9 cellular contexts compared by ENCODE assay signal in the genomic region with DNA sequence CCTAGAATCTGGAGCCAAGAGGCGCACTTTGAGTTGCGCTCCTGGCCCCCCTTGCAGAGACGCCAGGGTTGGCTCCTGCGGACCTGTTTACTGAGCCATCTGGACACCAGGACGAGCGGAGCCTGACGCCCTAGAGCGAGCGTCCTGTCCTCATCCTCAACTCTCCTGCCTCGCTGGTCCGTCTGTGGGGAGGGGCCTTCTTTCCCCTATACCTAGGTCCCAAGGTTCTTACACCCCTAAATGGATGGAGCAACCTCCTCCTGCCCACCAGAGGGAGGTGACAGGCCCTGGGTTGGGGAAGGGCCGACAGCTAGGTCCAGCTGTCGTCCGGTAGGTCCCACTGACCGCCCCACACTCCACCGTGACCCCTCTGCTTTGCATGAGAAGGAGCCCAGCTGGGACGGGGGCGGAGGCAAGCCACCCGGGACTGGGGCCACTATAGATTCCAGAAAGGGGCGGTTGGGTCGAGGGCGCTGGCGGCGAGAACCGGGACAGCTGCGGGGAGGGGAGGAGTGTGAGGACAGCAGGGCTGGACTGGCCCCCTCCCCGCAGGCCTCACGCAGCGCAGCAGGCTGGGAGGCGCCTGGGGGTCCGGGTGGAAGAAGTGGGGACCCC. TPM values are rescaled to one million over a fixed set of nuclear protein-coding genes. Genes with fewer than 3 reads are reported as not detected.
DNase-seq lines count a peak whose midpoint lies in the region; ATAC-seq, FAIRE-seq and TF ChIP-seq lines count a peak whose summit lies in the region.
"Had no signal": no experiment of that assay in that cellular context is flagged by ENCODE, and none has a peak within 500 bp of the region (broad histone marks: within the 10 kb centered on the region; RNA-seq: fewer than 3 reads in every experiment).

No MANE protein-coding gene starts in this region.

- in situ Hi-C loops in K562 (cut with MboI): no loop called here

- no peak for FAIRE-seq in A549 (lab: Jason Lieb, UNC)
- FAIRE-seq in K562 (lab: Jason Lieb, UNC): no peak

- H3K79me2 ChIP-seq in GM23338 (replicated peaks; ENCODE audit: insufficient read depth): no peaks in the 10 kb centered on the region
- H3K79me2 ChIP-seq in K562 (ENCODE audit: control insufficient read depth, insufficient read depth, low read length): no peaks in the 10 kb centered on the region

- H3K4me3 Mint-ChIP-seq in GM23338: peak overlapping the region; percentile 80

- peak overlapping the region; percentile 71 to 88 for H3K27ac ChIP-seq in A549
- H3K27ac ChIP-seq in GM23338 (ENCODE audit: low read depth): no peak overlapping the region
- no peak overlapping the region for H3K27ac ChIP-seq in K562 (ENCODE audit: extremely low read depth, low read depth, low read length)
- no peak overlapping the region for H3K27ac ChIP-seq in mesodermal cell (ENCODE audit: low read depth, low read length, severe bottlenecking)
- H3K27ac ChIP-seq in WERI-Rb-1: no peak overlapping the region

- H3K9me3 ChIP-seq in A549 (no peaks in the 10 kb centered on the region), K562 (replicated peaks; ENCODE audit: control insufficient read depth, insufficient read depth, low read depth, low read length) (no peaks in the 10 kb centered on the region), mesodermal cell (ENCODE audit: control insufficient read depth, low read length) (no peaks in the 10 kb centered on the region), WERI-Rb-1 (ENCODE audit: severe bottlenecking) (no peaks in the 10 kb centered on the region), MG63 (no peaks in the 10 kb centered on the region)

- H3K4me2 ChIP-seq in A549 (peak overlapping the region; percentile 98), GM23338 (peak overlapping the region; percentile 95), K562 (ENCODE audit: insufficient read depth, low read length) (no peak overlapping the region)

- DNase-seq in A549 (ENCODE audit: low read depth in 1 of 2, low spot score in 1 of 2): peak; percentile 29 to 55
- DNase-seq in GM23338 (ENCODE audit: low spot score): peak; percentile 71
- no peak for DNase-seq in K562 (ENCODE audit: extremely low read depth in 1 of 4, low spot score in 3 of 4)
- no peak for DNase-seq in WERI-Rb-1
- no peak for DNase-seq in NCI-H774 (lab: John Stamatoyannopoulos, UW)
- DNase-seq in NCI-H2081 treated with DMSO at 0.1 percent for 48 hours (lab: John Stamatoyannopoulos, UW): no peak
- DNase-seq in MG63: no peak
- DNase-seq: NCI-H510A had no signal

- ATAC-seq in A549: peak; percentile 43 to 65
- peak; percentile 1 for ATAC-seq in GM23338
- peak; percentile 11; the same call in 2 of the 3 replicates for ATAC-seq in K562

- H3K27ac Mint-ChIP-seq in GM23338: no peak overlapping the region

- H3K4me3 ChIP-seq in A549 (peak overlapping the region; percentile 59), GM23338 (peak overlapping the region; percentile 84), K562 (no peak overlapping the region), mesodermal cell (ENCODE audit: extremely low read depth, insufficient read depth, low read length, poor library complexity, severe bottlenecking) (peak overlapping the region; percentile 48), WERI-Rb-1 (ENCODE audit: low read depth, low read length) (no peak overlapping the region), MG63 (no peak overlapping the region)

- POLR2A ChIA-PET in A549 (lab: Yijun Ruan, JAX) (interaction anchor here (1.1 to 3.2 kb wide), 6 partner anchors 13 to 35 kb away, joined by 3 to 15 read pairs (median 4); a partner anchor contains a TSS), K562 (lab: Yijun Ruan, JAX) (interaction anchor here (0.6 kb wide), 1 partner anchor 11 kb away, joined by 5 read pairs; no protein-coding TSS in a partner anchor)

- peak in 1 of 2 experiments; percentile 10; a peak in 1 of 5 replicates for TF ChIP-seq RAD21 in A549 (conservative IDR thresholded peaks at IDR 0.05 in 1 of 2, IDR thresholded peaks at IDR 0.05 in 1 of 2)
- TF ChIP-seq RAD21 in K562 (CRISPR knock-in tag; conservative IDR thresholded peaks at IDR 0.05 in 1 of 2, IDR thresholded peaks at IDR 0.05 in 1 of 2): no peak

- H3K9me2 ChIP-seq in GM23338 (ENCODE audit: insufficient read depth): no peaks in the 10 kb centered on the region

- TF ChIP-seq POLR2A in A549 (IDR thresholded peaks at IDR 0.05; ENCODE audit: low read length) (no peak), K562 (conservative IDR thresholded peaks at IDR 0.05) (no peak)

- H4K20me1 ChIP-seq in GM23338 (replicated peaks; ENCODE audit: insufficient read depth) (peaks cover 8% of the 10 kb centered on the region), K562 (replicated peaks; ENCODE audit: control insufficient read depth, insufficient read depth, low read length) (peaks cover 48% of the 10 kb centered on the region)

- no peak overlapping the region for H3K9ac ChIP-seq in K562 (ENCODE audit: insufficient read depth in 1 of 2, low read depth in 2 of 2, low read length in 2 of 2)

- peaks cover 2% of the 10 kb centered on the region; the same call in 1 of the 3 replicates for H3K36me3 Mint-ChIP-seq in GM23338 (ENCODE audit: low read depth)

- H3K9me1 ChIP-seq in K562 (ENCODE audit: control insufficient read depth, insufficient read depth, low read length): peaks cover 3% of the 10 kb centered on the region

- H3K4me1 ChIP-seq in A549: peaks cover 12% of the 10 kb centered on the region
- peaks cover 76% of the 10 kb centered on the region for H3K4me1 ChIP-seq in GM23338 (ENCODE audit: insufficient read depth)
- peaks cover 0 to 60% of the 10 kb centered on the region in 2 experiments; a peak in 3 of 5 replicates for H3K4me1 ChIP-seq in K562 (replicated peaks in 1 of 2; ENCODE audit: control insufficient read depth in 2 of 2, insufficient read depth in 2 of 2, low read length in 2 of 2)
- peaks cover 49% of the 10 kb centered on the region for H3K4me1 ChIP-seq in mesodermal cell (ENCODE audit: control insufficient read depth, insufficient read depth, low read length, poor library complexity, severe bottlenecking)

- CTCF ChIA-PET in A549 (lab: Yijun Ruan, JAX) (interaction anchor here (0.9 to 3.5 kb wide), 12 partner anchors 8 to 308 kb away, joined by 3 to 13 read pairs (median 4); no protein-coding TSS in a partner anchor), K562 (lab: Yijun Ruan, JAX; ENCODE audit: low intra/inter-chr PET ratio) (no interaction called here)

- WGBS in A549 (ENCODE audit: missing lambda C conversion rate): 43% methylated on average over 30 of the region's 31 CpGs
- 21% methylated on average over 24 of the region's 31 CpGs for WGBS in K562 (ENCODE audit: insufficient coverage, low coverage, missing lambda C conversion rate)
- WGBS in mesodermal cell (ENCODE audit: insufficient coverage in 2 of 2), 2 experiments: 3% methylated on average over 16 to 21 of the region's 31 CpGs

- H2AFZ ChIP-seq in GM23338 (peak overlapping the region; percentile 66; the same call in 1 of the 2 replicates), K562 (ENCODE audit: low read depth, low read length) (no peak overlapping the region)

- H3K27me3 ChIP-seq in GM23338 (ENCODE audit: insufficient read depth) (peaks cover 100% of the 10 kb centered on the region), K562 (ENCODE audit: control insufficient read depth in 2 of 2, insufficient read depth in 2 of 2, low read length in 2 of 2) (peaks cover 83 to 93% of the 10 kb centered on the region in 2 experiments), WERI-Rb-1 (ENCODE audit: insufficient read depth, low read depth, severe bottlenecking) (peaks cover 98% of the 10 kb centered on the region), MG63 (peaks cover 98% of the 10 kb centered on the region)

- peaks cover 75% of the 10 kb centered on the region for H3K4me1 Mint-ChIP-seq in GM23338

- peaks cover 99% of the 10 kb centered on the region for H3K27me3 Mint-ChIP-seq in GM23338 (ENCODE audit: insufficient read depth, low read depth, poor library complexity)

- intact Hi-C loops in K562 (cut with micrococcal nuclease): no loop called here

- BruUV-seq in K562 (replicated peaks; lab: Mats Ljungman, UMichigan): no TSS peak

- H3K36me3 ChIP-seq in GM23338 (ENCODE audit: insufficient read depth) (no peaks in the 10 kb centered on the region), K562 (ENCODE audit: control insufficient read depth, insufficient read depth, low read length) (no peaks in the 10 kb centered on the region), mesodermal cell (ENCODE audit: control insufficient read depth, insufficient read depth, low read length) (no peaks in the 10 kb centered on the region), WERI-Rb-1 (no peaks in the 10 kb centered on the region), MG63 (no peaks in the 10 kb centered on the region)

- H3F3A ChIP-seq in GM23338 (replicated peaks; ENCODE audit: low read depth): peaks cover 48% of the 10 kb centered on the region

- TF ChIP-seq CTCF in A549 (IDR thresholded peaks at IDR 0.05): no peak
- TF ChIP-seq CTCF in GM23338 (conservative IDR thresholded peaks at IDR 0.05; ENCODE audit: low read depth in 2 of 2): peak in 1 of 2 experiments; percentile 36; a peak in 2 of 4 replicates
- no peak for TF ChIP-seq CTCF in K562 (IDR thresholded peaks at IDR 0.05 in 2 of 3, conservative IDR thresholded peaks at IDR 0.05 in 1 of 3; ENCODE audit: insufficient read depth in 2 of 3, low read depth in 1 of 3, low read length in 3 of 3)
- TF ChIP-seq CTCF in WERI-Rb-1 (IDR thresholded peaks at IDR 0.05; ENCODE audit: low read depth, low read length): no peak

- H3K9me3 Mint-ChIP-seq in GM23338: peaks cover 6% of the 10 kb centered on the region

- TF ChIP-seq EP300 in A549 (IDR thresholded peaks at IDR 0.05) (no peak), K562 (IDR thresholded peaks at IDR 0.05; ENCODE audit: low read length) (no peak)

RNA-seq across cellular contexts. Expression of a gene that starts 3.0 kb away (rescaled TPM):
- 0.53 and 0.61 TPM in 2 replicates for polyA plus RNA-seq in A549 (2011; rRNA removed)
- 0.95 and 0.96 TPM in 2 replicates for polyA plus RNA-seq in A549 (2012; cell fraction: cytosol; rRNA removed)
- 1.4 and 2.1 TPM in 2 replicates for polyA plus RNA-seq in A549 (2012; cell fraction: nucleus; rRNA removed)
- 1.5 to 2.2 TPM (median 2.2 TPM) in 3 replicates for polyA plus RNA-seq in A549 (2017; fragmentation: RNase III; extraction: RNeasy Plus Mini Kit Qiagen cat#74134 plus additional on column Dnase treatment)
- 0.17 and 0.24 TPM in 2 replicates for polyA minus RNA-seq in A549 (2011; rRNA and poly(A)+ RNA removed)
- total RNA-seq in GM23338 (2014; rRNA removed; shearing (Covaris generic)): 0.52 and 0.58 TPM in 2 replicates
- polyA plus RNA-seq in GM23338 (2016; fragmentation: Nextera tagmentation; extraction: Ambion mirVana): 0.74 and 1.1 TPM in 2 replicates
- total RNA-seq in K562 (2011; cell fraction: chromatin; rRNA removed; ENCODE audit: low replicate concordance): 0.58 and 0.74 TPM in 2 replicates
- 0.53 and 1.5 TPM in 2 replicates for total RNA-seq in K562 (2011; cell fraction: nucleolus; rRNA removed)
- total RNA-seq in K562 (2011; cell fraction: nucleoplasm; rRNA removed): 0.15 TPM in 1 of 2 replicates, not detected in the other
- total RNA-seq in K562 (2014; rRNA removed): 0.05 TPM in 1 of 2 replicates, not detected in the other
- total RNA-seq in K562 (2014; rRNA removed; fragmentation: Illumina TruSeq; extraction: Trizol): not detected in 2 replicates
- not detected in 2 replicates for total RNA-seq in K562 (2015; rRNA removed; fragmentation: Illumina TruSeq; extraction: Trizol)
- 0.07 TPM in 1 of 2 replicates, not detected in the other for total RNA-seq in K562 (2021)
- 0.05 and 0.64 TPM in 2 replicates for polyA plus RNA-seq in K562 (2011; rRNA removed)
- polyA plus RNA-seq in K562 (2011; cell fraction: cytosol; rRNA removed): 0.18 and 1.1 TPM in 2 replicates
- 0.13 and 5.4 TPM in 2 replicates for polyA plus RNA-seq in K562 (2011; cell fraction: nucleus; rRNA removed)
- not detected in 2 replicates for polyA plus RNA-seq in K562 (2012)
- 0.04 TPM in 1 of 2 replicates, not detected in the other for polyA plus RNA-seq in K562 (2014; fragmentation: Illumina TruSeq; extraction: Trizol)
- not detected for polyA plus RNA-seq in K562 (2014; fragmentation: Nextera tagmentation; extraction: Ambion mirVana)
- polyA plus RNA-seq in K562 (2014; rRNA removed): not detected in 2 replicates
- 0.49 TPM in 1 of 2 replicates, not detected in the other for polyA minus RNA-seq in K562 (2011; rRNA and poly(A)+ RNA removed)
- polyA minus RNA-seq in K562 (2011; cell fraction: cytosol; rRNA and poly(A)+ RNA removed): 2.2 TPM in 1 of 2 replicates, not detected in the other
- 0.81 TPM in 1 of 2 replicates, not detected in the other for polyA minus RNA-seq in K562 (2011; cell fraction: nucleus; rRNA and poly(A)+ RNA removed)
- polyA plus RNA-seq in mesodermal cell (2013, experiment 1 of 2): 3.7 TPM
- polyA plus RNA-seq in mesodermal cell (2013, experiment 2 of 2): 2.6 TPM
- total RNA-seq in MG63 (2014; rRNA removed; shearing (Covaris generic); ENCODE audit: low replicate concordance): not detected in 2 replicates

RNA-seq across cellular contexts. Expression of a gene that starts 14.5 kb away (rescaled TPM):
- polyA plus RNA-seq in A549 (2011; rRNA removed) (51.9 and 63.8 TPM in 2 replicates), A549 (2017; fragmentation: RNase III; extraction: RNeasy Plus Mini Kit Qiagen cat#74134 plus additional on column Dnase treatment) (120 to 124 TPM (median 120 TPM) in 3 replicates), GM23338 (2016; fragmentation: Nextera tagmentation; extraction: Ambion mirVana) (64.1 and 71.2 TPM in 2 replicates), K562 (2011; rRNA removed) (19.1 and 40.3 TPM in 2 replicates), K562 (2014; fragmentation: Illumina TruSeq; extraction: Trizol) (126 and 133 TPM in 2 replicates), K562 (2014; fragmentation: Nextera tagmentation; extraction: Ambion mirVana) (10 to 100 TPM; 34.5 to 35.4 TPM), K562 (2014; rRNA removed) (67.0 and 80.7 TPM in 2 replicates)
- polyA plus RNA-seq in A549 (2012; cell fraction: cytosol; rRNA removed): 39.1 and 39.6 TPM in 2 replicates
- polyA plus RNA-seq in A549 (2012; cell fraction: nucleus; rRNA removed): 36.4 and 63.6 TPM in 2 replicates
- polyA minus RNA-seq in A549 (2011; rRNA and poly(A)+ RNA removed): 44.7 and 51.9 TPM in 2 replicates
- 40.2 and 53.7 TPM in 2 replicates for total RNA-seq in GM23338 (2014; rRNA removed; shearing (Covaris generic))
- 25.5 and 55.9 TPM in 2 replicates for total RNA-seq in K562 (2011; cell fraction: chromatin; rRNA removed; ENCODE audit: low replicate concordance)
- 19.2 and 22.8 TPM in 2 replicates for total RNA-seq in K562 (2011; cell fraction: nucleolus; rRNA removed)
- 29.3 and 39.8 TPM in 2 replicates for total RNA-seq in K562 (2011; cell fraction: nucleoplasm; rRNA removed)
- total RNA-seq in K562 (2014; rRNA removed) (106 and 140 TPM in 2 replicates), K562 (2014; rRNA removed; fragmentation: Illumina TruSeq; extraction: Trizol) (90.1 and 101 TPM in 2 replicates), K562 (2015; rRNA removed; fragmentation: Illumina TruSeq; extraction: Trizol) (123 and 126 TPM in 2 replicates), K562 (2021) (106 and 130 TPM in 2 replicates)
- 13.4 and 28.2 TPM in 2 replicates for polyA plus RNA-seq in K562 (2011; cell fraction: cytosol; rRNA removed)
- 8.8 and 18.6 TPM in 2 replicates for polyA plus RNA-seq in K562 (2011; cell fraction: nucleus; rRNA removed)
- 100 and 110 TPM in 2 replicates for polyA plus RNA-seq in K562 (2012)
- 26.6 and 39.2 TPM in 2 replicates for polyA minus RNA-seq in K562 (2011; rRNA and poly(A)+ RNA removed)
- polyA minus RNA-seq in K562 (2011; cell fraction: cytosol; rRNA and poly(A)+ RNA removed): 22.8 and 34.9 TPM in 2 replicates
- polyA minus RNA-seq in K562 (2011; cell fraction: nucleus; rRNA and poly(A)+ RNA removed): 9.7 and 10.4 TPM in 2 replicates
- 32.4 TPM for polyA plus RNA-seq in mesodermal cell (2013, experiment 1 of 2)
- polyA plus RNA-seq in mesodermal cell (2013, experiment 2 of 2): 28.9 TPM
- 68.3 and 127 TPM in 2 replicates for total RNA-seq in MG63 (2014; rRNA removed; shearing (Covaris generic); ENCODE audit: low replicate concordance)

Comparison
In these comparisons a context has a peak if more than half of its experiments do, and no peak if none do; other contexts are left out.
1. ATAC-seq: peak in every context shown above with its lines; median percentile 54 in A549; 11 in K562; 1 in GM23338.
2. DNase-seq: peak in A549 (2 of 2) and GM23338 (single experiment); none in K562 (0 of 4), WERI-Rb-1 (single experiment), NCI-H774 (single experiment), NCI-H2081 treated with DMSO at 0.1 percent for 48 hours (single experiment) and MG63 (single experiment).
3. H3K27ac ChIP-seq: peak in A549 (2 of 2); none in GM23338 (single experiment), K562 (single experiment), mesodermal cell (single experiment) and WERI-Rb-1 (single experiment).
4. H3K4me3 ChIP-seq: peak in A549 (single experiment), GM23338 (single experiment) and mesodermal cell (single experiment); none in K562 (single experiment), WERI-Rb-1 (single experiment) and MG63 (single experiment).